9 cellular contexts compared by ENCODE assay signal in the genomic region with DNA sequence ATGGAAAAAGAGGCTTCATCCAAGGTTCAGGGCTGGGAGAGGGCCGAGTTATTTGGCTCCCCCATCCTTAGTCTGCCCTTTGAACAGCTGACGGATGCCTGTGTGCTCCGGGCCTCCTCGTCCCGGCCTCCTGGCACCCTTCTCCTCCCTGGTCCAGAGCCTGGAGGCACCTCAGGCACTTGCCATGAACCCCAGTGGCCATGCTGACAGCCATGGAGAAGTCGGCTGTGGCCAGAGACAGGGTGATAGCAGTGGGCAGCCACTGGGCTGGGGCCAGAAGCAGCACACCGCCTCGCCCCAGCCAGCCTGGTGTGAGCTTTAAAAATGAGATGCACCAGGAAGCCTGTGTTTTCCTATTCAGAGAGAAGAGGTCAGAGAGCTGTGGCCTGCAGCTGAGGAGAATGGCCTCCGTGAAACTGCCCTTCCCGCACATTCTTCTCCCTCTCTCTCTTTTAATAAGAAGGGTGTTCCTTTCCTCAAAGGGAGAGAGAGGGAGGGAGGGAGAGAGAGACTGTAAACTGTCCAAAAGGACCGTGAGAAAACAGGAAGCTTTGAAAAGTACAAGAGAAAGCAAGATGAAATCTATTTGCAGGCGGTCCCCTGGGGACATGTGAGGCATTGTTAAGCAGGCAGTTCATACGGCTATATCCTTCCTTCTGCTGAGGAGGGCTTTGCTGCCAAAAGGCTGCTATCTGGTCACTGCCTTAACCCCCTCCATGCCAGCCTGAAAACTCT. TPM values are rescaled to one million over a fixed set of nuclear protein-coding genes. Genes with fewer than 3 reads are reported as not detected.
A peak's percentile ranks its signal among the peaks of the same experiment; 100 is the strongest.
DNase-seq lines count a peak whose midpoint lies in the region; ATAC-seq and TF ChIP-seq lines count a peak whose summit lies in the region.
"Had no signal": no experiment of that assay in that cellular context is flagged by ENCODE, and none has a peak within 500 bp of the region (broad histone marks: within the 10 kb centered on the region; RNA-seq: fewer than 3 reads in every experiment).

No MANE protein-coding gene starts in this region.

- peaks cover 72% of the 10 kb centered on the region for H3K4me1 Mint-ChIP-seq in brain
- H3K4me1 Mint-ChIP-seq: central memory CD8-positive, alpha-beta T cell had no signal

- H3K27me3 Mint-ChIP-seq in brain: no peaks in the 10 kb centered on the region

- no peaks in the 10 kb centered on the region for H3K27me3 ChIP-seq in ACC112 (ENCODE audit: insufficient read depth, low read length)
- no peaks in the 10 kb centered on the region for H3K27me3 ChIP-seq in layer of hippocampus (ENCODE audit: control insufficient read depth, insufficient read depth, low read length)
- H3K27me3 ChIP-seq in thymus (ENCODE audit: control insufficient read depth, insufficient read depth): no peaks in the 10 kb centered on the region

- H3K9me3 ChIP-seq in thymus (ENCODE audit: control insufficient read depth): no peaks in the 10 kb centered on the region

- no peaks in the 10 kb centered on the region for H3K36me3 Mint-ChIP-seq in brain

- H3K79me2 ChIP-seq in ACC112 (ENCODE audit: control insufficient read depth, insufficient read depth, low read length, unreplicated experiment): no peaks in the 10 kb centered on the region

- peak overlapping the region in 3 of 5 experiments; percentile 39 to 55 (median 48) for H3K4me3 Mint-ChIP-seq in brain
- H3K4me3 Mint-ChIP-seq: central memory CD8-positive, alpha-beta T cell had no signal

- H3K27ac ChIP-seq in ACC112 (ENCODE audit: low read depth, low read length) (peak overlapping the region; percentile 99), layer of hippocampus (ENCODE audit: low read depth, low read length) (peak overlapping the region; percentile 90), thymus (ENCODE audit: low read depth) (peak overlapping the region; percentile 64)

- DNase-seq in cerebellum (ENCODE audit: low spot score) (no peak), HK-2 (ENCODE audit: unreplicated experiment) (no peak)

- peaks cover 0 to 2% (median 0%) of the 10 kb centered on the region in 5 experiments for H3K9me3 Mint-ChIP-seq in brain
- H3K9me3 Mint-ChIP-seq: central memory CD8-positive, alpha-beta T cell had no signal

- H3K4me1 ChIP-seq in ACC112 (ENCODE audit: control insufficient read depth, insufficient read depth, low read length, unreplicated experiment): peaks cover 32% of the 10 kb centered on the region
- no peaks in the 10 kb centered on the region for H3K4me1 ChIP-seq in thymus (ENCODE audit: control insufficient read depth, insufficient read depth, low read length)

- peak overlapping the region; percentile 89 for H2AFZ ChIP-seq in ACC112 (ENCODE audit: low read length, unreplicated experiment)

- H3K4me3 ChIP-seq in ACC112 (ENCODE audit: low read depth, low read length): peak overlapping the region; percentile 57
- H3K4me3 ChIP-seq in thymus (ENCODE audit: low read length): no peak overlapping the region

- WGBS in thymus: 64% methylated on average over 13 of the region's 13 CpGs

- no peak for TF ChIP-seq CTCF in brain (conservative IDR thresholded peaks at IDR 0.05)

- H3K36me3 ChIP-seq in ACC112 (ENCODE audit: insufficient read depth, low read length): no peaks in the 10 kb centered on the region
- H3K36me3 ChIP-seq in thymus (ENCODE audit: control insufficient read depth, insufficient read depth): no peaks in the 10 kb centered on the region

- H3K27ac Mint-ChIP-seq in brain: peak overlapping the region; percentile 50 to 97 (median 94)

- ATAC-seq in GM19395 (IDR thresholded peaks at IDR 0.05; ENCODE audit: unreplicated experiment): peak; percentile 65
- ATAC-seq in HG03442 (IDR thresholded peaks at IDR 0.05; ENCODE audit: unreplicated experiment): peak; percentile 79

RNA-seq across cellular contexts. Expression of gene ZNF366, which starts 55.3 kb away (rescaled TPM):
- polyA plus RNA-seq in brain (ENCODE audit: insufficient read depth, low read depth, low replicate concordance): 1.6 TPM
- 0.59 TPM for polyA plus RNA-seq in thymus
- 1.1 TPM for total RNA-seq in cerebellum
